9 cellular contexts compared by ENCODE assay signal in genomic region chr2:179471012-179471411, GRCh38.
"Had no signal": no experiment of that assay in that cellular context is flagged by ENCODE, and none has a peak within 500 bp of the region (broad histone marks: within the 10 kb centered on the region; RNA-seq: fewer than 3 reads in every experiment).

No MANE protein-coding gene starts in this region.

- DNase-seq: GM23248, GOT3, H7, HFFc6, KBM-7 had no signal

- H3K9ac ChIP-seq: GM23248 had no signal

- H3K36me3 ChIP-seq: HAP-1 had no signal

- FAIRE-seq: HepG2 had no signal

- H3K4me3 ChIP-seq: GM23248, HAP-1 had no signal

- H3K9me3 ChIP-seq: HAP-1 had no signal

- ATAC-seq: HCT116, HepG2 had no signal

- H2AFZ ChIP-seq: GM23248 had no signal

- H3K27ac ChIP-seq: GM23248, HL-60 had no signal
